8 cellular contexts compared by ENCODE assay signal in genomic region chrX:3712080-3712869, GRCh38.
DNase-seq lines count a peak whose midpoint lies in the region; ATAC-seq and TF ChIP-seq lines count a peak whose summit lies in the region.

No MANE protein-coding gene starts in this region.

- peaks cover 21 to 55% (median 48%) of the 10 kb centered on the region in 10 experiments for H3K4me1 ChIP-seq in BLaER1 treated with 17β-estradiol and CSF1 and Interleukin-3, amounts not matched to agents 10 nM and 100 nM
- H3K4me1 ChIP-seq in KMS-11 (ENCODE audit: low read depth, poor library complexity, severe bottlenecking) (no peaks in the 10 kb centered on the region), adipocyte (ENCODE audit: control insufficient read depth, insufficient read depth, low read length) (peaks cover 4% of the 10 kb centered on the region), iPS-15b (ENCODE audit: control insufficient read depth, insufficient read depth, low read length) (peaks cover 5% of the 10 kb centered on the region)

- H3K4me2 ChIP-seq in BLaER1 treated with 17β-estradiol and CSF1 and Interleukin-3, amounts not matched to agents 10 nM and 100 nM = peak overlapping the region; percentile 79 to 98 (median 92)
- peak overlapping the region; percentile 45 for H3K4me2 ChIP-seq in KMS-11

- H3K79me2 ChIP-seq in KMS-11 (ENCODE audit: insufficient read depth, low read depth) = no peaks in the 10 kb centered on the region; the same call in 1 of the 2 replicates

- ATAC-seq in GM19463 (IDR thresholded peaks at IDR 0.05; ENCODE audit: unreplicated experiment) = peak; percentile 1

- peaks cover 6 to 58% (median 47%) of the 10 kb centered on the region in 11 experiments; a peak in 20 of 22 replicates for H4K20me1 ChIP-seq in BLaER1 treated with 17β-estradiol and CSF1 and Interleukin-3, amounts not matched to agents 10 nM and 100 nM
- no peaks in the 10 kb centered on the region for H4K20me1 ChIP-seq in KMS-11 (ENCODE audit: insufficient read depth)

- no peak for TF ChIP-seq CTCF in KMS-11 (conservative IDR thresholded peaks at IDR 0.05; ENCODE audit: low read depth, low read length)

- H3K9ac ChIP-seq in BLaER1 treated with 17β-estradiol and CSF1 and Interleukin-3, amounts not matched to agents 10 nM and 100 nM = peak overlapping the region; percentile 86 to 99 (median 97)
- peak overlapping the region; percentile 82 for H3K9ac ChIP-seq in KMS-11
- H3K9ac ChIP-seq in adipocyte (ENCODE audit: low read length) = peak overlapping the region; percentile 70
- H3K9ac ChIP-seq in iPS-15b (ENCODE audit: low read depth, low read length) = peak overlapping the region; percentile 47

- DNase-seq in adipocyte (ENCODE audit: low read depth) = peak; percentile 17
- peak; percentile 10 for DNase-seq in stimulated activated CD4-positive, alpha-beta T cell treated with anti-CD3 and anti-CD28 coated beads, Interleukin-4, amount 100 ng/mL, for 1 hour
- no peak for DNase-seq in hepatic stellate cell (ENCODE audit: low spot score)
- DNase-seq in SKM-1 treated with dmso at 0.1 percent for 144 hours (lab: John Stamatoyannopoulos, UW; ENCODE audit: unreplicated experiment) = no peak

- 0 out of 2 replicates have a peak overlapping the region, but pooled peaks have one; percentile 34 for H2AFZ ChIP-seq in KMS-11 (ENCODE audit: low read depth)

- peaks cover 0 to 34% (median 21%) of the 10 kb centered on the region in 11 experiments; a peak in 18 of 22 replicates for H3K36me3 ChIP-seq in BLaER1 treated with 17β-estradiol and CSF1 and Interleukin-3, amounts not matched to agents 10 nM and 100 nM
- no peaks in the 10 kb centered on the region for H3K36me3 ChIP-seq in KMS-11 (ENCODE audit: insufficient read depth)
- H3K36me3 ChIP-seq in adipocyte (ENCODE audit: control insufficient read depth, insufficient read depth, low read length, severe bottlenecking) = no peaks in the 10 kb centered on the region
- peaks cover 3% of the 10 kb centered on the region for H3K36me3 ChIP-seq in iPS-15b (ENCODE audit: control insufficient read depth, insufficient read depth, low read length)

- H3K27ac ChIP-seq in BLaER1 treated with 17β-estradiol and CSF1 and Interleukin-3, amounts not matched to agents 10 nM and 100 nM = peak overlapping the region; percentile 76 to 96 (median 95)
- H3K27ac ChIP-seq in KMS-11 = no peak overlapping the region

- no peaks in the 10 kb centered on the region; a peak in 1 of 22 replicates for H3K9me3 ChIP-seq in BLaER1 treated with 17β-estradiol and CSF1 and Interleukin-3, amounts not matched to agents 10 nM and 100 nM (replicated peaks in 1 of 11)
- H3K9me3 ChIP-seq in adipocyte (ENCODE audit: control insufficient read depth, low read length) (no peaks in the 10 kb centered on the region), iPS-15b (ENCODE audit: control insufficient read depth, insufficient read depth, low read length) (no peaks in the 10 kb centered on the region)

- peak overlapping the region; percentile 87 to 100 (median 98) for H3K4me3 ChIP-seq in BLaER1 treated with 17β-estradiol and CSF1 and Interleukin-3, amounts not matched to agents 10 nM and 100 nM
- H3K4me3 ChIP-seq in KMS-11 (IDR thresholded peaks at IDR 0.05; ENCODE audit: insufficient read depth, low read depth, low read length) (no peak overlapping the region), adipocyte (ENCODE audit: low read length) (peak overlapping the region; percentile 81), iPS-15b (ENCODE audit: low read depth, low read length) (peak overlapping the region; percentile 71)

- H3K27me3 ChIP-seq in BLaER1 treated with 17β-estradiol and CSF1 and Interleukin-3, amounts not matched to agents 10 nM and 100 nM = no peaks in the 10 kb centered on the region
- H3K27me3 ChIP-seq in KMS-11 (ENCODE audit: insufficient read depth, low read depth) (no peaks in the 10 kb centered on the region), adipocyte (replicated peaks; ENCODE audit: control insufficient read depth, insufficient read depth, low read length) (no peaks in the 10 kb centered on the region), iPS-15b (ENCODE audit: control insufficient read depth, insufficient read depth, low read length) (peaks cover 12% of the 10 kb centered on the region)

Comparison
In these comparisons a context has a peak if more than half of its experiments do, and no peak if none do; other contexts are left out.
1. H3K9ac ChIP-seq: peak in every context shown above with its lines; median percentile 97 in BLaER1 treated with 17β-estradiol and CSF1 and Interleukin-3, amounts not matched to agents 10 nM and 100 nM; 82 in KMS-11; 70 in adipocyte; 47 in iPS-15b.
2. DNase-seq: peak in adipocyte (single experiment) and stimulated activated CD4-positive, alpha-beta T cell treated with anti-CD3 and anti-CD28 coated beads, Interleukin-4, amount 100 ng/mL, for 1 hour (single experiment); none in hepatic stellate cell (single experiment) and SKM-1 treated with dmso at 0.1 percent for 144 hours (single experiment).